ENCODE assay signal across 22 cellular contexts in the genomic region with DNA sequence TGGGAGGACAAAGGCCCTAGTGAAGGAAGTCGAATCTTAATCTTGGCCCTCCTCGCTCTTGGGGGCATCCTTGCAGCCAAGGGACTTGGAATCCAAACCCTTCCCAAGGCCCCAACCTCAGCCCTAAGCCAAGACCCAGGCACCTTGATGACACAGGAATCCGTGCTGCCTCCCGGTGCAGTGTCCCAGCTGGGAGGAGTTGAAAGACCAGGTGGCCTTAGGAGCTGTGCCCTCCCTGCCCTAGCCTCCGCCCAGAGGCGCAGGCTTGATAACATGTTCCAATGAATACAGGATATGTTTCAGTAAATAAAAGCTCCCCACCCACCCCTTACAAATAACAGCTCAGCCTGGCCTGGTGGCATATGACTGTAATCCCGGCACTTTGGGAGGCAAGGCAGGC. TPM values are rescaled to one million over a fixed set of nuclear protein-coding genes. Genes with fewer than 3 reads are reported as not detected.
A peak's percentile ranks its signal among the peaks of the same experiment; 100 is the strongest.
DNase-seq lines count a peak whose midpoint lies in the region; ATAC-seq and TF ChIP-seq lines count a peak whose summit lies in the region.
"Had no signal": no experiment of that assay in that cellular context is flagged by ENCODE, and none has a peak within 500 bp of the region (broad histone marks: within the 10 kb centered on the region; RNA-seq: fewer than 3 reads in every experiment).

A gene (minus strand): TSS at position 208 of the 400 bp plus-strand sequence. CDS start 5,724 bp downstream, outside the sequence.

- H3K27ac ChIP-seq in neuronal stem cell (replicated peaks; ENCODE audit: low read length) (no peak within 1 kb of the TSS), upper lobe of right lung (no peak within 1 kb of the TSS), esophagus muscularis mucosa (replicated peaks in 1 of 4) (no peak within 1 kb of the TSS)
- H3K27ac ChIP-seq: SJCRH30 had no signal

- H3K9ac ChIP-seq in neuronal stem cell (ENCODE audit: low read depth, low read length, poor library complexity): no peak within 1 kb of the TSS

- H3K18ac ChIP-seq in neuronal stem cell (ENCODE audit: low read length): peak within 1 kb of the TSS; percentile 75

- peak within 1 kb of the TSS; percentile 43 for H2BK5ac ChIP-seq in neuronal stem cell (ENCODE audit: low read length)

- WGBS in neuronal stem cell (ENCODE audit: extremely low coverage in 2 of 2, insufficient read length in 2 of 2, insufficient replicate concordance in 1 of 2), 2 donors: no CpG with 5 or more reads among the region's 7 CpGs
- WGBS in esophagus muscularis mucosa: 89% methylated on average over 4 of the region's 7 CpGs

- ATAC-seq in WTC11: peak; percentile 11; the same call in 1 of the 2 replicates
- peak; percentile 91 for ATAC-seq in mucosa of descending colon
- ATAC-seq in upper lobe of right lung: no peak
- ATAC-seq: Panc1 had no signal

- peak within 1 kb of the TSS; percentile 40 for H2AK5ac ChIP-seq in neuronal stem cell (ENCODE audit: low read depth, low read length)

- no peak within 1 kb of the TSS for H3K4me3 Mint-ChIP-seq in WTC11
- H3K4me3 Mint-ChIP-seq: CD8-positive, alpha-beta memory T cell; H9; HFFc6 had no signal

- no peaks in the 10 kb centered on the region for H3K27me3 Mint-ChIP-seq in WTC11 (ENCODE audit: low read depth)
- H3K27me3 Mint-ChIP-seq: CD8-positive, alpha-beta memory T cell had no signal

- no peak within 1 kb of the TSS for H4K91ac ChIP-seq in neuronal stem cell (ENCODE audit: low read depth, low read length, poor library complexity)

- no peaks in the 10 kb centered on the region for H3K36me3 ChIP-seq in mucosa of descending colon (ENCODE audit: low read depth)
- H3K36me3 ChIP-seq in neuronal stem cell (replicated peaks in 1 of 2; ENCODE audit: control insufficient read depth in 2 of 2, insufficient read depth in 2 of 2, low read length in 2 of 2): peaks cover 0 to 10% of the 10 kb centered on the region in 2 donors
- H3K36me3 ChIP-seq in upper lobe of right lung: no peaks in the 10 kb centered on the region
- peaks cover 0 to 5% (median 0%) of the 10 kb centered on the region in 4 donors for H3K36me3 ChIP-seq in esophagus muscularis mucosa
- H3K36me3 ChIP-seq: SJCRH30 had no signal

- no peak for TF ChIP-seq POLR2A in esophagus muscularis mucosa (IDR thresholded peaks at IDR 0.05; ENCODE audit: low read depth)

- peak within 1 kb of the TSS; percentile 0 for H2BK120ac ChIP-seq in neuronal stem cell (ENCODE audit: low read depth, low read length)

- no peaks in the 10 kb centered on the region for H3K9me3 Mint-ChIP-seq in WTC11
- H3K9me3 Mint-ChIP-seq: CD8-positive, alpha-beta memory T cell; H9; HFFc6 had no signal

- no peak within 1 kb of the TSS for H2BK15ac ChIP-seq in neuronal stem cell (ENCODE audit: low read length)

- CTCF ChIA-PET in WTC11 (lab: Charles Lee): interaction anchor here (0.9 to 4.3 kb wide), 9 partner anchors 13 to 150 kb away, joined by 3 to 34 read pairs (median 6); a partner anchor contains a TSS

- TF ChIP-seq EP300 in esophagus muscularis mucosa (IDR thresholded peaks at IDR 0.05): no peak

- no peak within 1 kb of the TSS for H4K8ac ChIP-seq in neuronal stem cell (ENCODE audit: low read depth, low read length)

- peak within 1 kb of the TSS; percentile 78 for H3K23ac ChIP-seq in neuronal stem cell (ENCODE audit: low read depth, low read length, poor library complexity)

- peaks cover 10% of the 10 kb centered on the region for H3K4me1 ChIP-seq in mucosa of descending colon (ENCODE audit: low read depth)
- H3K4me1 ChIP-seq in neuronal stem cell (ENCODE audit: control insufficient read depth in 2 of 2, insufficient read depth in 1 of 2, low read depth in 1 of 2, low read length in 2 of 2): no peaks in the 10 kb centered on the region
- H3K4me1 ChIP-seq in upper lobe of right lung: no peaks in the 10 kb centered on the region
- H3K4me1 ChIP-seq in esophagus muscularis mucosa: no peaks in the 10 kb centered on the region
- H3K4me1 ChIP-seq: SJCRH30 had no signal

- no peaks in the 10 kb centered on the region for H3K4me1 Mint-ChIP-seq in WTC11
- H3K4me1 Mint-ChIP-seq: CD8-positive, alpha-beta memory T cell had no signal

- no peak within 1 kb of the TSS for H3K27ac Mint-ChIP-seq in WTC11
- H3K27ac Mint-ChIP-seq: HFFc6 had no signal

- no peaks in the 10 kb centered on the region for H3K36me3 Mint-ChIP-seq in WTC11
- H3K36me3 Mint-ChIP-seq: CD8-positive, alpha-beta memory T cell had no signal

- H3K14ac ChIP-seq in neuronal stem cell (ENCODE audit: low read length): no peak within 1 kb of the TSS

- no peak within 1 kb of the TSS for H3K4me2 ChIP-seq in neuronal stem cell (ENCODE audit: insufficient read depth, low read length, poor library complexity, severe bottlenecking)

- H3K4me3 ChIP-seq in mucosa of descending colon (peak within 1 kb of the TSS; percentile 19), neuronal stem cell (ENCODE audit: low read length in 2 of 2) (no peak within 1 kb of the TSS), upper lobe of right lung (no peak within 1 kb of the TSS), esophagus muscularis mucosa (no peak within 1 kb of the TSS)
- H3K4me3 ChIP-seq: SJCRH30 had no signal

- no peak within 1 kb of the TSS for H2AFZ ChIP-seq in neuronal stem cell (ENCODE audit: low read length)

- no peaks in the 10 kb centered on the region for H3K27me3 ChIP-seq in neuronal stem cell (ENCODE audit: control insufficient read depth in 3 of 3, insufficient read depth in 3 of 3, low read depth in 1 of 3, low read length in 3 of 3)
- H3K27me3 ChIP-seq in upper lobe of right lung: no peaks in the 10 kb centered on the region
- H3K27me3 ChIP-seq in esophagus muscularis mucosa: no peaks in the 10 kb centered on the region
- H3K27me3 ChIP-seq: SJCRH30 had no signal

- H3K4ac ChIP-seq in neuronal stem cell (ENCODE audit: low read length): no peak within 1 kb of the TSS

- TF ChIP-seq CTCF in WTC11 (IDR thresholded peaks at IDR 0.05): no peak
- TF ChIP-seq CTCF in mucosa of descending colon (IDR thresholded peaks at IDR 0.05): no peak
- no peak for TF ChIP-seq CTCF in upper lobe of right lung (IDR thresholded peaks at IDR 0.05)
- TF ChIP-seq CTCF in esophagus muscularis mucosa (IDR thresholded peaks at IDR 0.05): no peak

- POLR2A ChIA-PET in WTC11 (lab: Charles Lee): interaction anchor here (0.8 kb wide), 1 partner anchor 20 kb away, joined by 3 read pairs; a partner anchor contains a TSS

- no peak for DNase-seq in WTC11 (ENCODE audit: low spot score)
- DNase-seq in mucosa of descending colon: peak; percentile 83 to 88 (median 86)
- no peak for DNase-seq in neuronal stem cell (ENCODE audit: low spot score)
- DNase-seq in upper lobe of right lung: peak; percentile 31
- DNase-seq in esophagus muscularis mucosa (ENCODE audit: extremely low spot score): no peak
- DNase-seq in OCI-M1 (lab: John Stamatoyannopoulos, UW): no peak
- DNase-seq in H4 (ENCODE audit: low spot score): no peak
- DNase-seq: C1 segment of cervical spinal cord; Calu3; CD8-positive, alpha-beta memory T cell; EL; HFFc6; KBM-7; MM.1S; NCI-H1092; NCI-H1436 treated with DMSO at 0.1 percent for 48 hours; NCI-H1930; NCI-H2227 treated with DMSO at 0.1 percent for 48 hours; NCI-H510A; SJCRH30 had no signal

- H3K9me3 ChIP-seq in mucosa of descending colon (no peaks in the 10 kb centered on the region), neuronal stem cell (replicated peaks in 1 of 2; ENCODE audit: control insufficient read depth in 2 of 2, insufficient read depth in 1 of 2, low read depth in 1 of 2, low read length in 2 of 2) (no peaks in the 10 kb centered on the region), upper lobe of right lung (no peaks in the 10 kb centered on the region), esophagus muscularis mucosa (no peaks in the 10 kb centered on the region)
- H3K9me3 ChIP-seq: SJCRH30 had no signal

- intact Hi-C loops in mucosa of descending colon (cut with DNase I, micrococcal nuclease) (no loop called here), upper lobe of right lung (cut with DNase I) (no loop called here), esophagus muscularis mucosa (cut with DNase I) (no loop called here)

- H3K79me1 ChIP-seq in neuronal stem cell (ENCODE audit: low read depth, low read length): no peaks in the 10 kb centered on the region

- no peak within 1 kb of the TSS for H2BK12ac ChIP-seq in neuronal stem cell (ENCODE audit: low read length)

TF ChIP-seq in WTC11, 78 proteins besides CTCF, POLR2A, EP300 and RAD21 (continues in another document):
- no peak for TF ChIP-seq SP1 (CRISPR knock-in tag; conservative IDR thresholded peaks at IDR 0.05)
- no peak for TF ChIP-seq IRF2 (CRISPR knock-in tag; IDR thresholded peaks at IDR 0.05; ENCODE audit: borderline replicate concordance, low read depth)
- TF ChIP-seq NR2C2 (CRISPR knock-in tag; IDR thresholded peaks at IDR 0.05): no peak
- no peak for TF ChIP-seq TEAD1 (CRISPR knock-in tag; IDR thresholded peaks at IDR 0.05)
- TF ChIP-seq, protein P1, sequence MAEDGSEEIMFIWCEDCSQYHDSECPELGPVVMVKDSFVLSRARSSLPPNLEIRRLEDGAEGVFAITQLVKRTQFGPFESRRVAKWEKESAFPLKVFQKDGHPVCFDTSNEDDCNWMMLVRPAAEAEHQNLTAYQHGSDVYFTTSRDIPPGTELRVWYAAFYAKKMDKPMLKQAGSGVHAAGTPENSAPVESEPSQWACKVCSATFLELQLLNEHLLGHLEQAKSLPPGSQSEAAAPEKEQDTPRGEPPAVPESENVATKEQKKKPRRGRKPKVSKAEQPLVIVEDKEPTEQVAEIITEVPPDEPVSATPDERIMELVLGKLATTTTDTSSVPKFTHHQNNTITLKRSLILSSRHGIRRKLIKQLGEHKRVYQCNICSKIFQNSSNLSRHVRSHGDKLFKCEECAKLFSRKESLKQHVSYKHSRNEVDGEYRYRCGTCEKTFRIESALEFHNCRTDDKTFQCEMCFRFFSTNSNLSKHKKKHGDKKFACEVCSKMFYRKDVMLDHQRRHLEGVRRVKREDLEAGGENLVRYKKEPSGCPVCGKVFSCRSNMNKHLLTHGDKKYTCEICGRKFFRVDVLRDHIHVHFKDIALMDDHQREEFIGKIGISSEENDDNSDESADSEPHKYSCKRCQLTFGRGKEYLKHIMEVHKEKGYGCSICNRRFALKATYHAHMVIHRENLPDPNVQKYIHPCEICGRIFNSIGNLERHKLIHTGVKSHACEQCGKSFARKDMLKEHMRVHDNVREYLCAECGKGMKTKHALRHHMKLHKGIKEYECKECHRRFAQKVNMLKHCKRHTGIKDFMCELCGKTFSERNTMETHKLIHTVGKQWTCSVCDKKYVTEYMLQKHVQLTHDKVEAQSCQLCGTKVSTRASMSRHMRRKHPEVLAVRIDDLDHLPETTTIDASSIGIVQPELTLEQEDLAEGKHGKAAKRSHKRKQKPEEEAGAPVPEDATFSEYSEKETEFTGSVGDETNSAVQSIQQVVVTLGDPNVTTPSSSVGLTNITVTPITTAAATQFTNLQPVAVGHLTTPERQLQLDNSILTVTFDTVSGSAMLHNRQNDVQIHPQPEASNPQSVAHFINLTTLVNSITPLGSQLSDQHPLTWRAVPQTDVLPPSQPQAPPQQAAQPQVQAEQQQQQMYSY (CRISPR knock-in tag; IDR thresholded peaks at IDR 0.05): no peak

RNA-seq across cellular contexts. Expression of the gene that starts here (rescaled TPM):
- total RNA-seq in WTC11 (2021): 0.71 to 0.89 TPM in 2 of 3 replicates, not detected in the other
- 100 to 1,000 TPM in 2 of 3 donors, 10 to 100 TPM in 1; 27.4 to 111 (median 105) TPM for total RNA-seq in mucosa of descending colon
- polyA plus RNA-seq in neuronal stem cell (2013, experiment 1 of 2): 0.57 TPM
- polyA plus RNA-seq in neuronal stem cell (2013, experiment 2 of 2): 1.0 TPM
- not detected for total RNA-seq in upper lobe of right lung
- not detected for total RNA-seq in esophagus muscularis mucosa
- total RNA-seq in H4 (2014; rRNA removed; shearing (Covaris generic)): 0.04 TPM in 1 of 2 replicates, not detected in the other
- total RNA-seq: CD8-positive, alpha-beta memory T cell; H9; HFFc6; SJCRH30 had no signal
- polyA plus RNA-seq: CD8-positive, alpha-beta memory T cell had no signal

Comparison
In these comparisons a context has a peak if more than half of its experiments do, and no peak if none do; other contexts are left out.
1. RNA of the gene that starts here (total RNA-seq): 27.4 to 111 TPM in mucosa of descending colon; not detected in upper lobe of right lung (single experiment), not detected in esophagus muscularis mucosa, 0.71 to 0.89 TPM in WTC11 and 0.04 TPM in H4; every median in the first group is over 10 times any median in the second.
2. Peak in ATAC-seq in WTC11; RNA of the gene not detected or under 1 TPM.
3. Peak in DNase-seq in upper lobe of right lung; RNA of the gene not detected or under 1 TPM.
4. DNase-seq: peak in mucosa of descending colon (3 of 3); none in WTC11 (single experiment), neuronal stem cell (single experiment), esophagus muscularis mucosa (single experiment), OCI-M1 (single experiment) and H4 (single experiment).